1 cellular context compared by ENCODE assay signal in genomic region chr7:32879460-32879859, GRCh38.
TF ChIP-seq lines count a peak whose summit lies in the region.

No MANE protein-coding gene starts in this region.

TF ChIP-seq in K562, 482 proteins besides CTCF, POLR2A, EP300 and RAD21 (continued from another document):
- TF ChIP-seq, protein P1, sequence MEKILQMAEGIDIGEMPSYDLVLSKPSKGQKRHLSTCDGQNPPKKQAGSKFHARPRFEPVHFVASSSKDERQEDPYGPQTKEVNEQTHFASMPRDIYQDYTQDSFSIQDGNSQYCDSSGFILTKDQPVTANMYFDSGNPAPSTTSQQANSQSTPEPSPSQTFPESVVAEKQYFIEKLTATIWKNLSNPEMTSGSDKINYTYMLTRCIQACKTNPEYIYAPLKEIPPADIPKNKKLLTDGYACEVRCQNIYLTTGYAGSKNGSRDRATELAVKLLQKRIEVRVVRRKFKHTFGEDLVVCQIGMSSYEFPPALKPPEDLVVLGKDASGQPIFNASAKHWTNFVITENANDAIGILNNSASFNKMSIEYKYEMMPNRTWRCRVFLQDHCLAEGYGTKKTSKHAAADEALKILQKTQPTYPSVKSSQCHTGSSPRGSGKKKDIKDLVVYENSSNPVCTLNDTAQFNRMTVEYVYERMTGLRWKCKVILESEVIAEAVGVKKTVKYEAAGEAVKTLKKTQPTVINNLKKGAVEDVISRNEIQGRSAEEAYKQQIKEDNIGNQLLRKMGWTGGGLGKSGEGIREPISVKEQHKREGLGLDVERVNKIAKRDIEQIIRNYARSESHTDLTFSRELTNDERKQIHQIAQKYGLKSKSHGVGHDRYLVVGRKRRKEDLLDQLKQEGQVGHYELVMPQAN (IDR thresholded peaks at IDR 0.05; ENCODE audit: borderline replicate concordance), result no peak
- no peak for TF ChIP-seq ATF1 (CRISPR knock-in tag; IDR thresholded peaks at IDR 0.05)
- TF ChIP-seq ATF1 (tag; IDR thresholded peaks at IDR 0.05), result peak; percentile 36; the same call in 1 of the 2 replicates
- TF ChIP-seq PHF8 (IDR thresholded peaks at IDR 0.05; ENCODE audit: borderline replicate concordance, low read length), result no peak
- TF ChIP-seq HINFP (tag; conservative IDR thresholded peaks at IDR 0.05; ENCODE audit: low read depth), result no peak
- peak in 1 of 2 experiments; percentile 83; a peak in 2 of 4 replicates for TF ChIP-seq RCOR1 (IDR thresholded peaks at IDR 0.05; ENCODE audit: borderline replicate concordance in 1 of 2, low read depth in 2 of 2, low read length in 2 of 2)
- peak; percentile 32; the same call in 1 of the 2 replicates for TF ChIP-seq RNF2 (IDR thresholded peaks at IDR 0.05)
- TF ChIP-seq TEAD4 (IDR thresholded peaks at IDR 0.05; ENCODE audit: low read length), result peak; percentile 88
- TF ChIP-seq TEAD4 (CRISPR knock-in tag; IDR thresholded peaks at IDR 0.05; ENCODE audit: borderline replicate concordance), result no peak
- TF ChIP-seq ZBED1 (IDR thresholded peaks at IDR 0.05), result no peak
- no peak for TF ChIP-seq ZNF707 (CRISPR knock-in tag; conservative IDR thresholded peaks at IDR 0.05)
- TF ChIP-seq NCOR1 (IDR thresholded peaks at IDR 0.05), result peak; percentile 82
- TF ChIP-seq ZNF696 (CRISPR knock-in tag; conservative IDR thresholded peaks at IDR 0.05), result no peak
- no peak for TF ChIP-seq DMBX1 (CRISPR knock-in tag; IDR thresholded peaks at IDR 0.05; ENCODE audit: borderline replicate concordance)
- peak; percentile 59; the same call in 1 of the 2 replicates for TF ChIP-seq SOX6 (IDR thresholded peaks at IDR 0.05)
- TF ChIP-seq MBD2 (IDR thresholded peaks at IDR 0.05; ENCODE audit: borderline replicate concordance, low read depth), result no peak
- TF ChIP-seq GATA2 (CRISPR knock-in tag; IDR thresholded peaks at IDR 0.05), result peak; percentile 46; the same call in 1 of the 2 replicates
- no peak for TF ChIP-seq FOXK1 (CRISPR knock-in tag; IDR thresholded peaks at IDR 0.05; ENCODE audit: borderline replicate concordance)
- TF ChIP-seq ZC3H4 (CRISPR knock-in tag; IDR thresholded peaks at IDR 0.05; ENCODE audit: borderline replicate concordance), result no peak
- no peak; a peak in 1 of 4 replicates for TF ChIP-seq TBL1XR1 (IDR thresholded peaks at IDR 0.05; ENCODE audit: low read length in 2 of 2)
- TF ChIP-seq NR2C2 (CRISPR knock-in tag; IDR thresholded peaks at IDR 0.05), result no peak
- 0 out of 2 replicates have a peak, but pooled peaks have one; percentile 21 for TF ChIP-seq NR2C2 (tag; IDR thresholded peaks at IDR 0.05)
- TF ChIP-seq SMAD4 (CRISPR knock-in tag; conservative IDR thresholded peaks at IDR 0.05), result 0 out of 2 replicates have a peak, but pooled peaks have one; percentile 16
- TF ChIP-seq CREM (IDR thresholded peaks at IDR 0.05; ENCODE audit: low read depth), result peak; percentile 26; the same call in 1 of the 2 replicates
- no peak for TF ChIP-seq POLR2B (IDR thresholded peaks at IDR 0.05; ENCODE audit: low read depth, partially characterized antibody)
